ENCODE assay signal across 1 cellular context in the genomic region with DNA sequence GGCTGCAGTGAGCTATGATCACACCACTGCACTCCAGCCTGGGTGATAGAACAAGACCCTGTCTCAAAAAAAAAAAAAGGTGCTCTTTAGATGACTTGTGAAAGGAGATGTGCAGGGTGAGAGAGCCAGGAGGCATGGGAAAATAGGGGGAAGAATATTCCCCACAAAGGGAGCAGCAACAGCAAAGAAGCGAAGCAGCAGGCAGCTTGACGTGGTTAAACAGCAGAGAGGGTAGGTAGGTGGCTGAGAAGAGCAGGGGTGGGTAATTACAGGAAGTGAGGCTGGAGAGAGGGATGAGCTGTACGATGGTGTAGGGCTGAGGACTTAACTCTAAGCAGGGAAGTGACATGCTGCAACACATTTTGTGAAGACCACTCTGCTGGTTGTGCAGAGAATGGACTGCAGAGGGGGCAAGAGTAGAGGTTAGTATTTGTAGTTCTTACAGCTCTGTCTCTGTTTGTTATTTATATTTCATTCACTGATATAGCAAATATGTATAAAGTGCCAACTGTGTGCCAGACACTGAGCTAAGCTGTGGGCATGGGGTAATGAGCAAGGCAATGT.
A peak's percentile ranks its signal among the peaks of the same experiment; 100 is the strongest.
TF ChIP-seq lines count a peak whose summit lies in the region.

No MANE protein-coding gene starts in this region.

TF ChIP-seq in GM12878, 131 proteins besides CTCF, POLR2A, EP300 and RAD21 (continued from another document):
- TF ChIP-seq, protein P1, sequence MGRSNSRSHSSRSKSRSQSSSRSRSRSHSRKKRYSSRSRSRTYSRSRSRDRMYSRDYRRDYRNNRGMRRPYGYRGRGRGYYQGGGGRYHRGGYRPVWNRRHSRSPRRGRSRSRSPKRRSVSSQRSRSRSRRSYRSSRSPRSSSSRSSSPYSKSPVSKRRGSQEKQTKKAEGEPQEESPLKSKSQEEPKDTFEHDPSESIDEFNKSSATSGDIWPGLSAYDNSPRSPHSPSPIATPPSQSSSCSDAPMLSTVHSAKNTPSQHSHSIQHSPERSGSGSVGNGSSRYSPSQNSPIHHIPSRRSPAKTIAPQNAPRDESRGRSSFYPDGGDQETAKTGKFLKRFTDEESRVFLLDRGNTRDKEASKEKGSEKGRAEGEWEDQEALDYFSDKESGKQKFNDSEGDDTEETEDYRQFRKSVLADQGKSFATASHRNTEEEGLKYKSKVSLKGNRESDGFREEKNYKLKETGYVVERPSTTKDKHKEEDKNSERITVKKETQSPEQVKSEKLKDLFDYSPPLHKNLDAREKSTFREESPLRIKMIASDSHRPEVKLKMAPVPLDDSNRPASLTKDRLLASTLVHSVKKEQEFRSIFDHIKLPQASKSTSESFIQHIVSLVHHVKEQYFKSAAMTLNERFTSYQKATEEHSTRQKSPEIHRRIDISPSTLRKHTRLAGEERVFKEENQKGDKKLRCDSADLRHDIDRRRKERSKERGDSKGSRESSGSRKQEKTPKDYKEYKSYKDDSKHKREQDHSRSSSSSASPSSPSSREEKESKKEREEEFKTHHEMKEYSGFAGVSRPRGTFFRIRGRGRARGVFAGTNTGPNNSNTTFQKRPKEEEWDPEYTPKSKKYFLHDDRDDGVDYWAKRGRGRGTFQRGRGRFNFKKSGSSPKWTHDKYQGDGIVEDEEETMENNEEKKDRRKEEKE (IDR thresholded peaks at IDR 0.05): no peak
- TF ChIP-seq HDGF (IDR thresholded peaks at IDR 0.05): peak; percentile 61; the same call in 1 of the 2 replicates
- TF ChIP-seq, protein P2, sequence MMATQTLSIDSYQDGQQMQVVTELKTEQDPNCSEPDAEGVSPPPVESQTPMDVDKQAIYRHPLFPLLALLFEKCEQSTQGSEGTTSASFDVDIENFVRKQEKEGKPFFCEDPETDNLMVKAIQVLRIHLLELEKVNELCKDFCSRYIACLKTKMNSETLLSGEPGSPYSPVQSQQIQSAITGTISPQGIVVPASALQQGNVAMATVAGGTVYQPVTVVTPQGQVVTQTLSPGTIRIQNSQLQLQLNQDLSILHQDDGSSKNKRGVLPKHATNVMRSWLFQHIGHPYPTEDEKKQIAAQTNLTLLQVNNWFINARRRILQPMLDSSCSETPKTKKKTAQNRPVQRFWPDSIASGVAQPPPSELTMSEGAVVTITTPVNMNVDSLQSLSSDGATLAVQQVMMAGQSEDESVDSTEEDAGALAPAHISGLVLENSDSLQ (IDR thresholded peaks at IDR 0.05): no peak
- no peak for TF ChIP-seq PAX5 (IDR thresholded peaks at IDR 0.05; ENCODE audit: borderline replicate concordance, low read depth, low read length)
- no peak for TF ChIP-seq SP1 (IDR thresholded peaks at IDR 0.05; ENCODE audit: low read depth, low read length)
- no peak for TF ChIP-seq SRF (IDR thresholded peaks at IDR 0.05; ENCODE audit: low read depth in 2 of 2, low read length in 2 of 2)
- no peak for TF ChIP-seq TCF3 (IDR thresholded peaks at IDR 0.05; ENCODE audit: borderline replicate concordance, insufficient read depth, low read depth, low read length)
- TF ChIP-seq SPI1 (IDR thresholded peaks at IDR 0.05; ENCODE audit: borderline replicate concordance, insufficient read depth, low read depth, low read length): peak; percentile 39; the same call in 1 of the 2 replicates
- no peak for TF ChIP-seq NFXL1 (IDR thresholded peaks at IDR 0.05; ENCODE audit: borderline replicate concordance)
- no peak for TF ChIP-seq ETV6 (conservative IDR thresholded peaks at IDR 0.05 in 1 of 2, IDR thresholded peaks at IDR 0.05 in 1 of 2; ENCODE audit: borderline replicate concordance in 1 of 2, low read depth in 1 of 2)
- peak; percentile 20; the same call in 1 of the 2 replicates for TF ChIP-seq RUNX3 (IDR thresholded peaks at IDR 0.05; ENCODE audit: low read length)
